Comparison of ENCODE assay signal across 8 cellular contexts in genomic region chr2:238379096-238379810, GRCh38. TPM values are rescaled to one million over a fixed set of nuclear protein-coding genes. Genes with fewer than 3 reads are reported as not detected.
DNase-seq lines count a peak whose midpoint lies in the region; ATAC-seq and TF ChIP-seq lines count a peak whose summit lies in the region.

No MANE protein-coding gene starts in this region.

- peaks cover 7% of the 10 kb centered on the region for H3K36me3 ChIP-seq in IMR-90 (ENCODE audit: control insufficient read depth, insufficient read depth, low read length)

- peak overlapping the region; percentile 16 for H2AK9ac ChIP-seq in IMR-90 (replicated peaks; ENCODE audit: low read depth, low read length, poor library complexity)

- peak overlapping the region; percentile 37; the same call in 1 of the 2 replicates for H4K5ac ChIP-seq in IMR-90 (ENCODE audit: low read depth, low read length)

- H3K4me1 ChIP-seq in IMR-90 (ENCODE audit: control insufficient read depth, insufficient read depth, low read length), result peaks cover 18% of the 10 kb centered on the region

- TF ChIP-seq CTCF in AG10803 (conservative IDR thresholded peaks at IDR 0.05; ENCODE audit: low read length) (no peak), IMR-90 (conservative IDR thresholded peaks at IDR 0.05; ENCODE audit: low read depth, low read length) (no peak)

- no peak for TF ChIP-seq RAD21 in IMR-90 (IDR thresholded peaks at IDR 0.05; ENCODE audit: low read length)

- ATAC-seq in IMR-90 (ENCODE audit: low read depth) (peak; percentile 72), GM21526 (IDR thresholded peaks at IDR 0.05; ENCODE audit: low FRiP score, unreplicated experiment) (no peak), HG02623 (IDR thresholded peaks at IDR 0.05; ENCODE audit: unreplicated experiment) (no peak)

- peaks cover 21% of the 10 kb centered on the region for H3K9me1 ChIP-seq in IMR-90 (ENCODE audit: insufficient read depth, low read length)

- H2BK5ac ChIP-seq in IMR-90 (ENCODE audit: low read depth, low read length, poor library complexity, severe bottlenecking), result peak overlapping the region; percentile 46

- no peak overlapping the region for H3K4me2 ChIP-seq in IMR-90 (ENCODE audit: low read depth, low read length)

- H2BK20ac ChIP-seq in IMR-90 (ENCODE audit: low read depth, low read length), result peak overlapping the region; percentile 2; the same call in 1 of the 2 replicates

- no peak overlapping the region for H3K23ac ChIP-seq in IMR-90 (ENCODE audit: low read depth, low read length)

- 80% methylated on average over 1 of the region's 15 CpGs; no CpG with 5 or more reads in 1 of the 2 experiments for WGBS in IMR-90 (ENCODE audit: extremely low coverage in 2 of 2, insufficient read length in 1 of 2), 2 experiments

- no peak for TF ChIP-seq POLR2A in IMR-90 (IDR thresholded peaks at IDR 0.05; ENCODE audit: low read depth, low read length)

- dilution Hi-C loops in IMR-90 (cut with HindIII; ENCODE audit: low sequenced_read_pairs, unreplicated experiment), result no loop called here

- peak overlapping the region; percentile 72 for H3K27ac ChIP-seq in IMR-90 (ENCODE audit: insufficient read depth, low read length)

- H3K4me3 ChIP-seq in AG10803 (ENCODE audit: low read length) (no peak overlapping the region), IMR-90 (ENCODE audit: insufficient read depth, low read depth, low read length) (no peak overlapping the region)

- POLR2A ChIA-PET in IMR-90 (lab: Charles Lee; ENCODE audit: unreplicated experiment), result no interaction called here

- peak overlapping the region; percentile 2; the same call in 1 of the 2 replicates for H2BK120ac ChIP-seq in IMR-90 (ENCODE audit: low read depth, low read length)

- peak overlapping the region; percentile 27; the same call in 1 of the 2 replicates for H3K18ac ChIP-seq in IMR-90 (ENCODE audit: low read depth, low read length)

- in situ Hi-C loops in IMR-90 (cut with MboI; ENCODE audit: low sequenced_read_pairs), result no loop called here

- peak overlapping the region in 1 of 2 experiments; percentile 22; a peak in 2 of 4 replicates for H4K8ac ChIP-seq in IMR-90 (ENCODE audit: low read depth in 2 of 2, low read length in 2 of 2)

- H4K91ac ChIP-seq in IMR-90 (ENCODE audit: insufficient read depth, low read depth, low read length), result peak overlapping the region; percentile 7

- H3K9me3 ChIP-seq in IMR-90 (ENCODE audit: control insufficient read depth, insufficient read depth, low read length), result no peaks in the 10 kb centered on the region

- CTCF ChIA-PET in IMR-90 (lab: Yijun Ruan, JAX), result interaction anchor here (0.9 kb wide), 1 partner anchor 8 kb away, joined by 3 read pairs; no protein-coding TSS in a partner anchor

- H2AFZ ChIP-seq in IMR-90 (replicated peaks; ENCODE audit: low read length, poor library complexity), result peak overlapping the region; percentile 58

- H3K4ac ChIP-seq in IMR-90 (ENCODE audit: low read depth, low read length), result peak overlapping the region; percentile 38

- no peak overlapping the region for H3K56ac ChIP-seq in IMR-90 (ENCODE audit: extremely low read depth, insufficient read depth, low read length)

- peak overlapping the region; percentile 56; the same call in 1 of the 2 replicates for H2AK5ac ChIP-seq in IMR-90 (ENCODE audit: low read depth, low read length)

- no peak overlapping the region; the same call in 1 of the 2 replicates for H3K14ac ChIP-seq in IMR-90 (replicated peaks; ENCODE audit: low read depth, low read length)

- no peak overlapping the region for H3K9ac ChIP-seq in IMR-90 (ENCODE audit: low read depth, low read length)

- BruUV-seq in IMR-90 (replicated peaks; lab: Mats Ljungman, UMichigan), result no TSS peak

- H3K27me3 ChIP-seq in IMR-90 (ENCODE audit: control insufficient read depth, insufficient read depth, low read length), result no peaks in the 10 kb centered on the region

- H3K79me1 ChIP-seq in IMR-90 (ENCODE audit: low read depth in 1 of 2, low read length in 2 of 2), result peaks cover 3 to 17% of the 10 kb centered on the region in 2 experiments; a peak in 3 of 4 replicates

- peak overlapping the region; percentile 69; the same call in 1 of the 3 replicates for H2BK15ac ChIP-seq in IMR-90 (ENCODE audit: low read depth, low read length)

- intact Hi-C loops in IMR-90 (cut with micrococcal nuclease), result loop anchor here (5.0 to 10.0 kb wide), 2 partner anchors 53 to 346 kb away; no protein-coding TSS in a partner anchor

- H4K20me1 ChIP-seq in IMR-90 (ENCODE audit: insufficient read depth, low read length), result no peaks in the 10 kb centered on the region

- peak; percentile 58 for DNase-seq in AG10803 (ENCODE audit: low read depth)
- peak; percentile 77 for DNase-seq in IMR-90
- peak; percentile 43 to 49 for DNase-seq in activated T-cell treated with anti-CD3 and anti-CD28 coated beads, Interleukin-2, amount 50 U/mL, for 48 hours
- peak; percentile 91 for DNase-seq in kidney tubule cell (ENCODE audit: low spot score)
- no peak for DNase-seq in NCI-H1105 treated with DMSO at 0.1 percent for 48 hours (lab: John Stamatoyannopoulos, UW)
- no peak for DNase-seq in HuH-7.5 (ENCODE audit: low spot score)

TF ChIP-seq in IMR-90, 13 proteins besides CTCF, POLR2A, EP300 and RAD21:
- TF ChIP-seq CEBPB (IDR thresholded peaks at IDR 0.05; ENCODE audit: low read depth, low read length) (0 out of 2 replicates have a peak, but pooled peaks have one; percentile 29), BHLHE40 (IDR thresholded peaks at IDR 0.05; ENCODE audit: low read depth, low read length) (peak; percentile 83), MAFK (IDR thresholded peaks at IDR 0.05; ENCODE audit: low read depth, low read length) (no peak), ELK1 (IDR thresholded peaks at IDR 0.05; ENCODE audit: borderline replicate concordance, low read depth, low read length) (no peak), RCOR1 (IDR thresholded peaks at IDR 0.05; ENCODE audit: insufficient replicate concordance, low read length) (no peak), CHD1 (IDR thresholded peaks at IDR 0.05; ENCODE audit: low read depth, low read length) (no peak), MAZ (IDR thresholded peaks at IDR 0.05; ENCODE audit: borderline replicate concordance, low read depth, low read length) (no peak), MXI1 (IDR thresholded peaks at IDR 0.05; ENCODE audit: borderline replicate concordance, low read depth, low read length) (0 out of 2 replicates have a peak, but pooled peaks have one; percentile 25), FOS (IDR thresholded peaks at IDR 0.05; ENCODE audit: low read depth, low read length) (no peak), RFX5 (IDR thresholded peaks at IDR 0.05; ENCODE audit: low read depth, low read length) (no peak), SMC3 (IDR thresholded peaks at IDR 0.05; ENCODE audit: low read depth, low read length) (no peak), USF2 (IDR thresholded peaks at IDR 0.05; ENCODE audit: low read depth, low read length) (peak; percentile 26; the same call in 1 of the 2 replicates), NFE2L2 (IDR thresholded peaks at IDR 0.05; ENCODE audit: low read depth, low read length) (no peak)

RNA-seq across cellular contexts. Expression of gene ASB1, which starts 47.5 kb away (rescaled TPM):
- total RNA-seq in IMR-90 (2012; rRNA removed), result 21.4 and 23.5 TPM in 2 replicates
- 37.3 and 39.6 TPM in 2 replicates for polyA plus RNA-seq in IMR-90 (2012; rRNA removed)
- 29.3 and 37.4 TPM in 2 replicates for polyA plus RNA-seq in IMR-90 (2012; cell fraction: cytosol; rRNA removed)
- 61.9 and 87.8 TPM in 2 replicates for polyA plus RNA-seq in IMR-90 (2012; cell fraction: nucleus; rRNA removed; ENCODE audit: low replicate concordance)

RNA-seq across cellular contexts. Expression of gene TRAF3IP1, which starts 58.9 kb away (rescaled TPM):
- 5.9 and 6.9 TPM in 2 replicates for total RNA-seq in IMR-90 (2012; rRNA removed)
- 6.0 and 8.3 TPM in 2 replicates for polyA plus RNA-seq in IMR-90 (2012; rRNA removed)
- 2.4 and 4.0 TPM in 2 replicates for polyA plus RNA-seq in IMR-90 (2012; cell fraction: cytosol; rRNA removed)
- polyA plus RNA-seq in IMR-90 (2012; cell fraction: nucleus; rRNA removed; ENCODE audit: low replicate concordance), result 6.0 and 8.0 TPM in 2 replicates

Comparison
In these comparisons a context has a peak if more than half of its experiments do, and no peak if none do; other contexts are left out.
1. DNase-seq: peak in AG10803 (single experiment), IMR-90 (single experiment), activated T-cell treated with anti-CD3 and anti-CD28 coated beads, Interleukin-2, amount 50 U/mL, for 48 hours (2 of 2) and kidney tubule cell (single experiment); none in NCI-H1105 treated with DMSO at 0.1 percent for 48 hours (single experiment) and HuH-7.5 (single experiment).